23 cellular contexts compared by ENCODE assay signal in the genomic region with DNA sequence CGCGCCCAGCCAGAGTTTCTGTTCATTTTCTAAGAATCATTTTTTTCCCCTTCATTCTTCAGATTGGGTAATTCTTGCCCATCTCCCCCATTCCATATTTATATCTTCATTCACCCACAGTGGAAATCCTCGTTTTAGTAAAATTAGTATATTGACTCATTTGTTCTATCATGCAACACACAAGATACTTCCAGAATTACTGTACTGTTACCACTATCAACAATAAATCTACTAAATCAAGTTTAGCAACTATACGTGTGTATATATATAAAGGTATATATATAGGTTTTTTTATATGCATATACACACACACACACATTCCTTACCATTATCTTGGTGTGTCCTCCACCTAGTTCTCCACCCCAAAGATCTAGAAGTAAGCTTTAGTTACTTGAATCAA. TPM values are rescaled to one million over a fixed set of nuclear protein-coding genes. Genes with fewer than 3 reads are reported as not detected.
DNase-seq lines count a peak whose midpoint lies in the region; ATAC-seq lines count a peak whose summit lies in the region.
"Had no signal": no experiment of that assay in that cellular context is flagged by ENCODE, and none has a peak within 500 bp of the region (broad histone marks: within the 10 kb centered on the region; RNA-seq: fewer than 3 reads in every experiment).

No MANE protein-coding gene starts in this region.

- peak overlapping the region; percentile 44 for H3K4me3 Mint-ChIP-seq in activated T-cell treated with anti-CD3 and anti-CD28 coated beads, Interleukin-2, amount 50 U/mL, for 24 hours
- H3K4me3 Mint-ChIP-seq in stimulated activated naive CD8-positive, alpha-beta T cell treated with anti-CD3 and anti-CD28 coated beads, Interleukin-15, Interleukin-2, amounts not matched to agents 100 ng/mL and 50 ng/mL, for 24 hours: peak overlapping the region; percentile 30
- no peak overlapping the region for H3K4me3 Mint-ChIP-seq in activated naive CD8-positive, alpha-beta T cell treated with anti-CD3 and anti-CD28 coated beads for 36 hours
- H3K4me3 Mint-ChIP-seq: CD4-positive, alpha-beta memory T cell had no signal

- no peak for ATAC-seq in stimulated activated naive CD8-positive, alpha-beta T cell treated with anti-CD3 and anti-CD28 coated beads, Interleukin-15, Interleukin-2, amounts not matched to agents 100 U/mL and 50 U/mL, for 24 hours
- ATAC-seq: Panc1 had no signal

- peaks cover 12% of the 10 kb centered on the region for H3K9me3 Mint-ChIP-seq in activated T-cell treated with anti-CD3 and anti-CD28 coated beads, Interleukin-2, amount 50 U/mL, for 24 hours
- H3K9me3 Mint-ChIP-seq in stimulated activated naive CD8-positive, alpha-beta T cell treated with anti-CD3 and anti-CD28 coated beads, Interleukin-15, Interleukin-2, amounts not matched to agents 100 ng/mL and 50 ng/mL, for 24 hours: peaks cover 10% of the 10 kb centered on the region
- peaks cover 9% of the 10 kb centered on the region for H3K9me3 Mint-ChIP-seq in activated naive CD8-positive, alpha-beta T cell treated with anti-CD3 and anti-CD28 coated beads for 36 hours

- peak overlapping the region; percentile 94 for H3K27ac Mint-ChIP-seq in activated T-cell treated with anti-CD3 and anti-CD28 coated beads, Interleukin-2, amount 50 U/mL, for 24 hours
- H3K27ac Mint-ChIP-seq in stimulated activated naive CD8-positive, alpha-beta T cell treated with anti-CD3 and anti-CD28 coated beads, Interleukin-15, Interleukin-2, amounts not matched to agents 100 ng/mL and 50 ng/mL, for 24 hours: peak overlapping the region; percentile 92
- H3K27ac Mint-ChIP-seq in activated naive CD8-positive, alpha-beta T cell treated with anti-CD3 and anti-CD28 coated beads for 36 hours: peak overlapping the region; percentile 6
- H3K27ac Mint-ChIP-seq: CD4-positive, alpha-beta memory T cell had no signal

- peaks cover 73% of the 10 kb centered on the region for H3K4me1 Mint-ChIP-seq in activated T-cell treated with anti-CD3 and anti-CD28 coated beads, Interleukin-2, amount 50 U/mL, for 24 hours (ENCODE audit: low read depth)
- H3K4me1 Mint-ChIP-seq in stimulated activated naive CD8-positive, alpha-beta T cell treated with anti-CD3 and anti-CD28 coated beads, Interleukin-15, Interleukin-2, amounts not matched to agents 100 ng/mL and 50 ng/mL, for 24 hours (ENCODE audit: low read depth): peaks cover 73% of the 10 kb centered on the region
- peaks cover 35% of the 10 kb centered on the region for H3K4me1 Mint-ChIP-seq in activated naive CD8-positive, alpha-beta T cell treated with anti-CD3 and anti-CD28 coated beads for 36 hours

- H3K36me3 Mint-ChIP-seq in activated T-cell treated with anti-CD3 and anti-CD28 coated beads, Interleukin-2, amount 50 U/mL, for 24 hours (ENCODE audit: low read depth): peaks cover 4% of the 10 kb centered on the region
- peaks cover 9% of the 10 kb centered on the region for H3K36me3 Mint-ChIP-seq in stimulated activated naive CD8-positive, alpha-beta T cell treated with anti-CD3 and anti-CD28 coated beads, Interleukin-15, Interleukin-2, amounts not matched to agents 100 ng/mL and 50 ng/mL, for 24 hours (ENCODE audit: low read depth)
- peaks cover 2% of the 10 kb centered on the region for H3K36me3 Mint-ChIP-seq in activated naive CD8-positive, alpha-beta T cell treated with anti-CD3 and anti-CD28 coated beads for 36 hours
- H3K36me3 Mint-ChIP-seq: CD4-positive, alpha-beta memory T cell had no signal

- peaks cover 35% of the 10 kb centered on the region for H3K27me3 Mint-ChIP-seq in activated T-cell treated with anti-CD3 and anti-CD28 coated beads, Interleukin-2, amount 50 U/mL, for 24 hours
- H3K27me3 Mint-ChIP-seq in stimulated activated naive CD8-positive, alpha-beta T cell treated with anti-CD3 and anti-CD28 coated beads, Interleukin-15, Interleukin-2, amounts not matched to agents 100 ng/mL and 50 ng/mL, for 24 hours: peaks cover 29% of the 10 kb centered on the region
- H3K27me3 Mint-ChIP-seq in activated naive CD8-positive, alpha-beta T cell treated with anti-CD3 and anti-CD28 coated beads for 36 hours: peaks cover 39% of the 10 kb centered on the region

- DNase-seq in activated T-cell treated with anti-CD3 and anti-CD28 coated beads, Interleukin-2, amount 50 U/mL, for 24 hours: no peak
- DNase-seq in activated T-cell treated with anti-CD3 and anti-CD28 coated beads, Interleukin-2, amount 50 U/mL, for 48 hours: no peak
- DNase-seq in stimulated activated naive CD8-positive, alpha-beta T cell treated with anti-CD3 and anti-CD28 coated beads, Interleukin-15, Interleukin-2, amounts not matched to agents 100 U/mL and 50 U/mL, for 24 hours: no peak
- DNase-seq in activated naive CD8-positive, alpha-beta T cell treated with anti-CD3 and anti-CD28 coated beads for 36 hours: no peak
- DNase-seq in stimulated activated naive CD4-positive, alpha-beta T cell (lab: John Stamatoyannopoulos, UW): no peak
- no peak for DNase-seq in NCI-H1436 (lab: John Stamatoyannopoulos, UW)
- DNase-seq: C1 segment of cervical spinal cord; CD4-positive, alpha-beta memory T cell; COR-L47; DMS53; Karpas-422; NCI-H1092; NCI-H1417 treated with DMSO at 0.1 percent for 48 hours; NCI-H187; NCI-H2081 treated with DMSO at 0.1 percent for 48 hours; NCI-H2171; NCI-H226; NCI-H510A; NCI-H69; SHP77 had no signal

RNA-seq across cellular contexts. Expression of gene KCNG1, which starts 41.3 kb away (rescaled TPM):
- total RNA-seq in activated naive CD8-positive, alpha-beta T cell treated with anti-CD3 and anti-CD28 coated beads for 36 hours: 1 to 10 TPM; 1.0 to 1.2 TPM
- total RNA-seq: CD4-positive, alpha-beta memory T cell; OCI-LY7 had no signal

Comparison
In these comparisons a context has a peak if more than half of its experiments do, and no peak if none do; other contexts are left out.
1. H3K27ac Mint-ChIP-seq: peak in every context shown above with its lines; median percentile 94 in activated T-cell treated with anti-CD3 and anti-CD28 coated beads, Interleukin-2, amount 50 U/mL, for 24 hours; 92 in stimulated activated naive CD8-positive, alpha-beta T cell treated with anti-CD3 and anti-CD28 coated beads, Interleukin-15, Interleukin-2, amounts not matched to agents 100 ng/mL and 50 ng/mL, for 24 hours; 6 in activated naive CD8-positive, alpha-beta T cell treated with anti-CD3 and anti-CD28 coated beads for 36 hours.